In the genomic region with DNA sequence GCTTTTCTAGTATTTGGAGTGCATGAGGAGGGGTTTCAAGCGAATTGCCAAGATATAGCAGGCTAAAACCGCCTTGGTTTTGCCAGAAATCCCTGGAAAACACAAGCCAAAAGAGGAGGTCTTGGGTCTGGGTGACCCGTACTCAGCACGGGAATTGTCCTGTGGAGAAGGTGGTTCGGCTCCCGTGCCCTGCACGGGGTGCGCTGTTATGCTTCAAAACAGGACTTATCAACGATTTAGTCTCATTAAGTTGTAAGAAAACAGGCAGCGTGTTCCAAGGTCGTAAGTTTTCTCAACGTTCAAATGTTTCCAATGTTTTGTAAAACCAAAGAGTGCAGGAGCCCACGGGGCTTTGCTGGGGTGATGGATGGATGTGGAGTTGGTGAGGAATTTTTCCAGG, we compare ENCODE assay signal across 1 cellular context.
TF ChIP-seq lines count a peak whose summit lies in the region.

No MANE protein-coding gene starts in this region.

TF ChIP-seq in GM23338, 12 proteins besides CTCF, POLR2A, EP300 and RAD21 (continued from another document):
- TF ChIP-seq, protein P1, sequence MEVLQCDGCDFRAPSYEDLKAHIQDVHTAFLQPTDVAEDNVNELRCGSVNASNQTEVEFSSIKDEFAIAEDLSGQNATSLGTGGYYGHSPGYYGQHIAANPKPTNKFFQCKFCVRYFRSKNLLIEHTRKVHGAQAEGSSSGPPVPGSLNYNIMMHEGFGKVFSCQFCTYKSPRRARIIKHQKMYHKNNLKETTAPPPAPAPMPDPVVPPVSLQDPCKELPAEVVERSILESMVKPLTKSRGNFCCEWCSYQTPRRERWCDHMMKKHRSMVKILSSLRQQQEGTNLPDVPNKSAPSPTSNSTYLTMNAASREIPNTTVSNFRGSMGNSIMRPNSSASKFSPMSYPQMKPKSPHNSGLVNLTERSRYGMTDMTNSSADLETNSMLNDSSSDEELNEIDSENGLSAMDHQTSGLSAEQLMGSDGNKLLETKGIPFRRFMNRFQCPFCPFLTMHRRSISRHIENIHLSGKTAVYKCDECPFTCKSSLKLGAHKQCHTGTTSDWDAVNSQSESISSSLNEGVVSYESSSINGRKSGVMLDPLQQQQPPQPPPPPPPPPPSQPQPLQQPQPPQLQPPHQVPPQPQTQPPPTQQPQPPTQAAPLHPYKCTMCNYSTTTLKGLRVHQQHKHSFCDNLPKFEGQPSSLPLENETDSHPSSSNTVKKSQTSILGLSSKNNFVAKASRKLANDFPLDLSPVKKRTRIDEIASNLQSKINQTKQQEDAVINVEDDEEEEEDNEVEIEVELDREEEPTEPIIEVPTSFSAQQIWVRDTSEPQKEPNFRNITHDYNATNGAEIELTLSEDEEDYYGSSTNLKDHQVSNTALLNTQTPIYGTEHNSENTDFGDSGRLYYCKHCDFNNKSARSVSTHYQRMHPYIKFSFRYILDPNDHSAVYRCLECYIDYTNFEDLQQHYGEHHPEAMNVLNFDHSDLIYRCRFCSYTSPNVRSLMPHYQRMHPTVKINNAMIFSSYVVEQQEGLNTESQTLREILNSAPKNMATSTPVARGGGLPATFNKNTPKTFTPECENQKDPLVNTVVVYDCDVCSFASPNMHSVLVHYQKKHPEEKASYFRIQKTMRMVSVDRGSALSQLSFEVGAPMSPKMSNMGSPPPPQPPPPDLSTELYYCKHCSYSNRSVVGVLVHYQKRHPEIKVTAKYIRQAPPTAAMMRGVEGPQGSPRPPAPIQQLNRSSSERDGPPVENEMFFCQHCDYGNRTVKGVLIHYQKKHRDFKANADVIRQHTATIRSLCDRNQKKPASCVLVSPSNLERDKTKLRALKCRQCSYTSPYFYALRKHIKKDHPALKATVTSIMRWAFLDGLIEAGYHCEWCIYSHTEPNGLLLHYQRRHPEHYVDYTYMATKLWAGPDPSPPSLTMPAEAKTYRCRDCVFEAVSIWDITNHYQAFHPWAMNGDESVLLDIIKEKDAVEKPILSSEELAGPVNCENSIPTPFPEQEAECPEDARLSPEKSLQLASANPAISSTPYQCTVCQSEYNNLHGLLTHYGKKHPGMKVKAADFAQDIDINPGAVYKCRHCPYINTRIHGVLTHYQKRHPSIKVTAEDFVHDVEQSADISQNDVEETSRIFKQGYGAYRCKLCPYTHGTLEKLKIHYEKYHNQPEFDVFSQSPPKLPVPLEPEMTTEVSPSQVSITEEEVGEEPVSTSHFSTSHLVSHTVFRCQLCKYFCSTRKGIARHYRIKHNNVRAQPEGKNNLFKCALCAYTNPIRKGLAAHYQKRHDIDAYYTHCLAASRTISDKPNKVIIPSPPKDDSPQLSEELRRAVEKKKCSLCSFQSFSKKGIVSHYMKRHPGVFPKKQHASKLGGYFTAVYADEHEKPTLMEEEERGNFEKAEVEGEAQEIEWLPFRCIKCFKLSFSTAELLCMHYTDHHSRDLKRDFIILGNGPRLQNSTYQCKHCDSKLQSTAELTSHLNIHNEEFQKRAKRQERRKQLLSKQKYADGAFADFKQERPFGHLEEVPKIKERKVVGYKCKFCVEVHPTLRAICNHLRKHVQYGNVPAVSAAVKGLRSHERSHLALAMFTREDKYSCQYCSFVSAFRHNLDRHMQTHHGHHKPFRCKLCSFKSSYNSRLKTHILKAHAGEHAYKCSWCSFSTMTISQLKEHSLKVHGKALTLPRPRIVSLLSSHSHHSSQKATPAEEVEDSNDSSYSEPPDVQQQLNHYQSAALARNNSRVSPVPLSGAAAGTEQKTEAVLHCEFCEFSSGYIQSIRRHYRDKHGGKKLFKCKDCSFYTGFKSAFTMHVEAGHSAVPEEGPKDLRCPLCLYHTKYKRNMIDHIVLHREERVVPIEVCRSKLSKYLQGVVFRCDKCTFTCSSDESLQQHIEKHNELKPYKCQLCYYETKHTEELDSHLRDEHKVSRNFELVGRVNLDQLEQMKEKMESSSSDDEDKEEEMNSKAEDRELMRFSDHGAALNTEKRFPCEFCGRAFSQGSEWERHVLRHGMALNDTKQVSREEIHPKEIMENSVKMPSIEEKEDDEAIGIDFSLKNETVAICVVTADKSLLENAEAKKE (CRISPR knock-in tag; IDR thresholded peaks at IDR 0.05) = no peak
- no peak for TF ChIP-seq EZH2 (IDR thresholded peaks at IDR 0.05; ENCODE audit: low read depth, unreplicated experiment)
- no peak for TF ChIP-seq CREB1 (CRISPR knock-in tag; IDR thresholded peaks at IDR 0.05; ENCODE audit: low read depth)
- no peak for TF ChIP-seq JUNB (IDR thresholded peaks at IDR 0.05; ENCODE audit: unreplicated experiment)
- no peak for TF ChIP-seq EZH2phosphoT487 (IDR thresholded peaks at IDR 0.05; ENCODE audit: unreplicated experiment)
- no peak for TF ChIP-seq POLR2AphosphoS5 (IDR thresholded peaks at IDR 0.05; ENCODE audit: low read depth)
TF ChIP-seq in GM23338: peak in this region for 0.
